In genomic region chr19:50383307-50383851, GRCh38 we compare ENCODE assay signal across 9 cellular contexts. TPM values are rescaled to one million over a fixed set of nuclear protein-coding genes. Genes with fewer than 3 reads are reported as not detected.
A peak's percentile ranks its signal among the peaks of the same experiment; 100 is the strongest.
DNase-seq lines count a peak whose midpoint lies in the region; ATAC-seq and TF ChIP-seq lines count a peak whose summit lies in the region.
"Had no signal": no experiment of that assay in that cellular context is flagged by ENCODE, and none has a peak within 500 bp of the region (broad histone marks: within the 10 kb centered on the region; RNA-seq: fewer than 3 reads in every experiment).

No MANE protein-coding gene starts in this region.

- TF ChIP-seq POLR2A in heart left ventricle (IDR thresholded peaks at IDR 0.05) (no peak), thyroid gland (IDR thresholded peaks at IDR 0.05) (no peak)

- H3K4me1 ChIP-seq in heart left ventricle (peaks cover 0 to 47% (median 21%) of the 10 kb centered on the region in 12 donors), thyroid gland (peaks cover 7 to 12% of the 10 kb centered on the region in 2 donors)

- peaks cover 33% of the 10 kb centered on the region for H3K4me1 Mint-ChIP-seq in activated naive CD8-positive, alpha-beta T cell (ENCODE audit: low read depth)

- H3K27me3 ChIP-seq in heart left ventricle (no peaks in the 10 kb centered on the region), kidney epithelial cell (ENCODE audit: control insufficient read depth, insufficient read depth, low read length) (no peaks in the 10 kb centered on the region), thyroid gland (no peaks in the 10 kb centered on the region)

- ATAC-seq in heart left ventricle (peak in 1 of 4 donors; percentile 0), Right ventricle myocardium superior (ENCODE audit: poor library complexity) (no peak), GM18511 (IDR thresholded peaks at IDR 0.05; ENCODE audit: unreplicated experiment) (no peak)

- H3K4me3 ChIP-seq in heart left ventricle (peak overlapping the region in 11 of 12 donors; percentile 6 to 78 (median 66)), kidney epithelial cell (ENCODE audit: low read depth, low read length) (peak overlapping the region; percentile 32), thyroid gland (replicated peaks in 1 of 3) (peak overlapping the region in 1 of 3 donors; percentile 15)

- DNase-seq in heart left ventricle (peak in 1 of 5 donors; percentile 29), Right ventricle myocardium superior (no peak), kidney epithelial cell (ENCODE audit: low read depth) (no peak), thyroid gland (no peak), NCI-H345 treated with DMSO at 0.1 percent for 48 hours (lab: John Stamatoyannopoulos, UW; ENCODE audit: unreplicated experiment) (no peak), GM10266 (ENCODE audit: extremely low spot score) (no peak)

- peaks cover 12% of the 10 kb centered on the region for H3K36me3 Mint-ChIP-seq in activated naive CD8-positive, alpha-beta T cell

- no peaks in the 10 kb centered on the region for H3K9me3 ChIP-seq in heart left ventricle
- H3K9me3 ChIP-seq in thyroid gland = no peaks in the 10 kb centered on the region

- peak overlapping the region; percentile 99 for H3K4me3 Mint-ChIP-seq in activated naive CD8-positive, alpha-beta T cell

- H3K36me3 ChIP-seq in heart left ventricle (peaks cover 2 to 48% (median 43%) of the 10 kb centered on the region in 9 donors), kidney epithelial cell (ENCODE audit: control insufficient read depth, insufficient read depth, low read length) (peaks cover 9% of the 10 kb centered on the region), thyroid gland (peaks cover 42 to 46% of the 10 kb centered on the region in 2 donors)

- peak overlapping the region; percentile 98 for H3K27ac Mint-ChIP-seq in activated naive CD8-positive, alpha-beta T cell

- intact Hi-C loops in heart left ventricle (cut with DNase I) (no loop called here), Right ventricle myocardium superior (cut with DNase I) (no loop called here), thyroid gland (cut with DNase I) (no loop called here)

- peak overlapping the region; percentile 14 to 92 (median 74) for H3K27ac ChIP-seq in heart left ventricle
- peak overlapping the region; percentile 10 to 79 (median 41) for H3K27ac ChIP-seq in thyroid gland

- no peaks in the 10 kb centered on the region for H3K9me3 Mint-ChIP-seq in activated naive CD8-positive, alpha-beta T cell (ENCODE audit: low read depth)

- no peak for TF ChIP-seq CTCF in heart left ventricle (IDR thresholded peaks at IDR 0.05)
- TF ChIP-seq CTCF in kidney epithelial cell (IDR thresholded peaks at IDR 0.05; ENCODE audit: insufficient read depth, low read length, poor library complexity, severe bottlenecking) = no peak
- no peak for TF ChIP-seq CTCF in thyroid gland (IDR thresholded peaks at IDR 0.05)
- TF ChIP-seq CTCF in GM10266 (IDR thresholded peaks at IDR 0.05; ENCODE audit: control insufficient read depth, insufficient read depth, low read depth, missing control alignments) = no peak

- no peaks in the 10 kb centered on the region for H3K27me3 Mint-ChIP-seq in activated naive CD8-positive, alpha-beta T cell

- 38 to 48% (median 43%) methylated on average over 15 of the region's 15 CpGs for WGBS in heart left ventricle, 4 donors
- 55 to 65% methylated on average over 15 of the region's 15 CpGs for WGBS in thyroid gland, 2 donors

RNA-seq across cellular contexts. Expression of gene POLD1, which starts 0.8 kb away (rescaled TPM):
- total RNA-seq in heart left ventricle = 10 to 100 TPM in 4 of 9 donors, 1 to 10 TPM in 5; 6.1 to 18.0 (median 9.0) TPM
- polyA plus RNA-seq in heart left ventricle = 10 to 100 TPM in 1 of 2 donors, 1 to 10 TPM in 1; 9.6 to 12.1 TPM
- total RNA-seq in Right ventricle myocardium superior = 7.8 TPM
- total RNA-seq in kidney epithelial cell = 25.5 and 30.3 TPM in 2 replicates
- 10 to 100 TPM; 12.9 to 27.5 (median 19.0) TPM for total RNA-seq in thyroid gland

RNA-seq across cellular contexts. Expression of gene NR1H2, which starts 7.1 kb away (rescaled TPM):
- total RNA-seq in heart left ventricle = 100 to 1,000 TPM in 3 of 9 donors, 10 to 100 TPM in 6; 66.2 to 162 (median 74.3) TPM
- polyA plus RNA-seq in heart left ventricle = 100 to 1,000 TPM in 1 of 2 donors, 10 to 100 TPM in 1; 91.5 to 155 TPM
- 68.4 TPM for total RNA-seq in Right ventricle myocardium superior
- 73.4 and 86.5 TPM in 2 replicates for total RNA-seq in kidney epithelial cell
- 100 to 1,000 TPM in 2 of 4 donors, 10 to 100 TPM in 2; 76.4 to 114 (median 100) TPM for total RNA-seq in thyroid gland

RNA-seq across cellular contexts. Expression of gene NAPSA, which starts 17.9 kb away (rescaled TPM):
- under 1 TPM in 4 of 9 donors, not detected in 5; 0.28 to 0.89 (median 0.66) TPM for total RNA-seq in heart left ventricle
- under 1 TPM; 0.36 to 0.61 TPM for polyA plus RNA-seq in heart left ventricle
- total RNA-seq in Right ventricle myocardium superior = 0.40 TPM
- total RNA-seq in kidney epithelial cell = 1.7 and 1.8 TPM in 2 replicates
- 1 to 10 TPM in 2 of 4 donors, under 1 TPM in 2; 0.46 to 3.4 (median 1.5) TPM for total RNA-seq in thyroid gland

RNA-seq across cellular contexts. Expression of gene SPIB, which starts 35.4 kb away (rescaled TPM):
- under 1 TPM in 2 of 9 donors, not detected in 7; 0.16 to 0.53 TPM for total RNA-seq in heart left ventricle
- polyA plus RNA-seq in heart left ventricle = under 1 TPM in 1 of 2 donors, not detected in 1; 0.10 TPM
- not detected for total RNA-seq in Right ventricle myocardium superior
- total RNA-seq in kidney epithelial cell = not detected in 2 replicates
- not detected for total RNA-seq in thyroid gland
- total RNA-seq: dermis microvascular lymphatic vessel endothelial cell had no signal

RNA-seq across cellular contexts. Expression of gene MYBPC2, which starts 49.3 kb away (rescaled TPM):
- total RNA-seq in heart left ventricle = under 1 TPM in 3 of 9 donors, not detected in 6; 0.09 to 0.35 (median 0.28) TPM
- polyA plus RNA-seq in heart left ventricle = not detected
- total RNA-seq in Right ventricle myocardium superior = not detected
- 0.21 TPM in 1 of 2 replicates, not detected in the other for total RNA-seq in kidney epithelial cell
- total RNA-seq in thyroid gland = under 1 TPM in 1 of 4 donors, not detected in 3; 0.13 TPM
